In genomic region chr2:46305177-46305576, GRCh38 we compare ENCODE assay signal across 13 cellular contexts. TPM values are rescaled to one million over a fixed set of nuclear protein-coding genes. Genes with fewer than 3 reads are reported as not detected.
DNase-seq lines count a peak whose midpoint lies in the region; ATAC-seq, FAIRE-seq and TF ChIP-seq lines count a peak whose summit lies in the region.
"Had no signal": no experiment of that assay in that cellular context is flagged by ENCODE, and none has a peak within 500 bp of the region (broad histone marks: within the 10 kb centered on the region; RNA-seq: fewer than 3 reads in every experiment).

No MANE protein-coding gene starts in this region.

- CTCF ChIA-PET in activated CD4-positive, alpha-beta memory T cell treated with anti-CD3 and anti-CD28 coated beads, Interleukin-2, amount 10 ng/mL, durations not matched to agents 7 days and 5 days (lab: Charles Lee) = no interaction called here

- no peak for TF ChIP-seq POLR2A in right lobe of liver (IDR thresholded peaks at IDR 0.05)

- H3K27me3 ChIP-seq in right cardiac atrium (ENCODE audit: control insufficient read depth, insufficient read depth) (no peaks in the 10 kb centered on the region), right lobe of liver (no peaks in the 10 kb centered on the region), aorta (ENCODE audit: control insufficient read depth in 1 of 2, insufficient read depth in 2 of 2, low read length in 1 of 2) (no peaks in the 10 kb centered on the region)

- H3K9me3 Mint-ChIP-seq in activated CD4-positive, alpha-beta memory T cell treated with anti-CD3 and anti-CD28 coated beads, Interleukin-2, amount 10 ng/mL, durations not matched to agents 7 days and 5 days = peaks cover 3% of the 10 kb centered on the region

- H3K9me3 ChIP-seq in right cardiac atrium (ENCODE audit: control insufficient read depth, low read length) (no peaks in the 10 kb centered on the region), right lobe of liver (no peaks in the 10 kb centered on the region), aorta (ENCODE audit: control insufficient read depth, low read length) (no peaks in the 10 kb centered on the region)

- H3K4me3 ChIP-seq in right cardiac atrium (ENCODE audit: low read length) = no peak overlapping the region
- no peak overlapping the region for H3K4me3 ChIP-seq in right lobe of liver
- H3K4me3 ChIP-seq in aorta (ENCODE audit: low read length in 2 of 2) = no peak overlapping the region

- DNase-seq in right cardiac atrium = no peak
- no peak for DNase-seq in left cardiac atrium
- DNase-seq in activated CD4-positive, alpha-beta memory T cell treated with anti-CD3 and anti-CD28 coated beads, Interleukin-2, amount 10 ng/mL, durations not matched to agents 7 days and 5 days = no peak
- no peak for DNase-seq in right lobe of liver
- no peak for DNase-seq in aorta
- DNase-seq in ecto neural progenitor cell (ENCODE audit: low spot score) = no peak
- DNase-seq in HTR-8/SVneo (ENCODE audit: insufficient read length, low spot score) = no peak
- no peak for DNase-seq in effector CD8-positive, alpha-beta T cell (lab: John Stamatoyannopoulos, UW)
- DNase-seq: activated CD4-positive, alpha-beta T cell treated with anti-CD3 and anti-CD28 coated beads for 48 hours; NCI-H748 treated with DMSO at 0.1 percent for 48 hours; stimulated activated CD4-positive, alpha-beta T cell treated with anti-CD3 and anti-CD28 coated beads, Interleukin-2, amount 100 ng/mL, for 48 hours had no signal

- no peak overlapping the region for H3K27ac Mint-ChIP-seq in activated CD4-positive, alpha-beta memory T cell treated with anti-CD3 and anti-CD28 coated beads, Interleukin-2, amount 10 ng/mL, durations not matched to agents 7 days and 5 days

- ATAC-seq in right cardiac atrium = no peak
- no peak for ATAC-seq in left cardiac atrium
- ATAC-seq in right lobe of liver = no peak
- ATAC-seq in aorta (ENCODE audit: low FRiP score) = no peak

- WGBS in right cardiac atrium = 60% methylated on average over 3 of the region's 3 CpGs
- WGBS in right lobe of liver (ENCODE audit: insufficient coverage, low coverage, low lambda C conversion rate, missing lambda C conversion rate) = 74% methylated on average over 3 of the region's 3 CpGs
- WGBS in aorta, 2 donors = 41 to 45% methylated on average over 3 of the region's 3 CpGs

- peaks cover 17% of the 10 kb centered on the region for H3K36me3 Mint-ChIP-seq in activated CD4-positive, alpha-beta memory T cell treated with anti-CD3 and anti-CD28 coated beads, Interleukin-2, amount 10 ng/mL, durations not matched to agents 7 days and 5 days (ENCODE audit: low read depth)

- H3K27ac ChIP-seq in right cardiac atrium (ENCODE audit: low read length) (peak overlapping the region; percentile 1), right lobe of liver (peak overlapping the region; percentile 76 to 89 (median 82)), aorta (ENCODE audit: low read depth in 1 of 2, low read length in 2 of 2) (peak overlapping the region; percentile 17 to 37)

- FAIRE-seq in HTR-8/SVneo (lab: Jason Lieb, UNC) = no peak
- FAIRE-seq: urothelium cell line had no signal

- POLR2A ChIA-PET in activated CD4-positive, alpha-beta memory T cell treated with anti-CD3 and anti-CD28 coated beads, Interleukin-2, amount 10 ng/mL, durations not matched to agents 7 days and 5 days (lab: Charles Lee) = no interaction called here

- H3K4me1 Mint-ChIP-seq in activated CD4-positive, alpha-beta memory T cell treated with anti-CD3 and anti-CD28 coated beads, Interleukin-2, amount 10 ng/mL, durations not matched to agents 7 days and 5 days = peaks cover 44% of the 10 kb centered on the region

- H3K4me1 ChIP-seq in right cardiac atrium (ENCODE audit: control insufficient read depth, insufficient read depth, low read length) (peaks cover 35% of the 10 kb centered on the region), right lobe of liver (peaks cover 0 to 85% (median 43%) of the 10 kb centered on the region in 4 donors), aorta (ENCODE audit: control insufficient read depth in 1 of 2, insufficient read depth in 2 of 2, low read length in 2 of 2) (peaks cover 18 to 20% of the 10 kb centered on the region in 2 donors)

- TF ChIP-seq CTCF in right lobe of liver (IDR thresholded peaks at IDR 0.05) = no peak

- H3K36me3 ChIP-seq in right lobe of liver (no peaks in the 10 kb centered on the region), aorta (ENCODE audit: control insufficient read depth in 1 of 2, insufficient read depth in 2 of 2, low read length in 1 of 2) (no peaks in the 10 kb centered on the region)

- peaks cover 45% of the 10 kb centered on the region for H3K27me3 Mint-ChIP-seq in activated CD4-positive, alpha-beta memory T cell treated with anti-CD3 and anti-CD28 coated beads, Interleukin-2, amount 10 ng/mL, durations not matched to agents 7 days and 5 days

- intact Hi-C loops in right cardiac atrium (cut with DNase I) = loop anchor here in 2 of 4 donors (10.0 kb wide), 2 partner anchors 50 to 60 kb away; no protein-coding TSS in a partner anchor
- intact Hi-C loops in left cardiac atrium (cut with DNase I) = no loop called here
- intact Hi-C loops in right lobe of liver (cut with DNase I) = no loop called here
- intact Hi-C loops in aorta (cut with DNase I) = no loop called here

- H3K4me3 Mint-ChIP-seq in activated CD4-positive, alpha-beta memory T cell treated with anti-CD3 and anti-CD28 coated beads, Interleukin-2, amount 10 ng/mL, durations not matched to agents 7 days and 5 days = peak overlapping the region; percentile 15

RNA-seq across cellular contexts. Expression of gene EPAS1, which starts 8.0 kb away (rescaled TPM):
- total RNA-seq in right cardiac atrium (100 to 1,000 TPM; 210 to 340 (median 268) TPM), left cardiac atrium (100 to 1,000 TPM; 262 to 377 TPM), right lobe of liver (100 to 1,000 TPM; 101 to 232 (median 170) TPM), aorta (100 to 1,000 TPM; 414 to 954 TPM)
- polyA plus RNA-seq in right cardiac atrium (149 TPM), aorta (100 to 1,000 TPM; 213 to 392 TPM)
- 10 to 100 TPM; 76.3 to 79.0 TPM for total RNA-seq in activated CD4-positive, alpha-beta memory T cell treated with anti-CD3 and anti-CD28 coated beads, Interleukin-2, amount 10 ng/mL, durations not matched to agents 7 days and 5 days
- polyA plus RNA-seq: neural cell had no signal

Comparison
In these comparisons a context has a peak if more than half of its experiments do, and no peak if none do; other contexts are left out.
1. H3K27ac ChIP-seq: peak in every context shown above with its lines; median percentile 82 in right lobe of liver; 27 in aorta; 1 in right cardiac atrium.